ENCODE assay signal across 1 cellular context in the genomic region with DNA sequence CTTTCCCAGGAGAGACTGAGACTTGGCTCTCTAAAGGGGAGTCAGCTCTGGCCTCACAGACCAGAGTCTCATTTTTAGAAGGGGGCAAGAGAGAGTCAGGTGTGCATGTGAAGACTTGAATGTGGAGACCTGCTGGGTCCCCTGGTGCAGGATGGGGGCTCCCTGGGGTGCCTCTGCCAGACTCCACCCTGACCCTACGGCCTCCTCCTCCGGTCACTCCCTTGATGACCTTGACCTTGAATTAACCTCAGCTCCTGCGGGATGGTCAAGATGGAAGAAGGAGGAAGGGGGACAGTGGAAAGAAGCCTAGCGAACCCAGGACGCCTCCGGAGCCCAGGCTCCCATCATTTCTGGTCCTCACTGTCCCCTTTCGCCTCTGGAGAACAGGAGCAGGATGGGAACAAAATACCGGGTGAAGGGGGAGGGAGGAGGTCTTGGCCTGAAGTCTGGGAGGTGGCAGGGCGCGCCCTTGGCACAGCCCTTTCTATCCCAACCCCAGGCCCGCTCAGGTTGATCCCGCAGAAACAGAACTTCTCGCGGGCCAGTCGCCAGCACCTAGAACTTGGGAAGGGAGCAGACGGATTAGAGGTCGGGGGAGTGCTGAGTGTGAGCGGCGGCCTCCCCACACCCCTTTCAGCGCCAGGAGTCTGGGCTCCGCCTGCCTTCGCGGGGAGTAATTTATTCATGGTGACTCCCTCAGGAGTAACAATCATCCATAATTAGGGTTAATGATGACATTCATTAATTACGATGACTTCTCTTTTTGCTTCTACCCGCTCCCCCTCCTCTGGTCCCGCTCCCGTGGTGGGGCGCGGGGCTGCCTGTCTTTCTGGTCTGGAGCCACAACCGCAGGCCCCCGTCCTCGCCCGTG.
TF ChIP-seq lines count a peak whose summit lies in the region.

No MANE protein-coding gene starts in this region.

TF ChIP-seq in GM12878, 131 proteins besides CTCF, POLR2A, EP300 and RAD21:
- TF ChIP-seq POLR2AphosphoS5 (IDR thresholded peaks at IDR 0.05; ENCODE audit: low read length) (no peak), SUZ12 (IDR thresholded peaks at IDR 0.05; ENCODE audit: unreplicated experiment) (peak; percentile 36)
TF ChIP-seq in GM12878: peak in this region for 1.
